ENCODE assay signal across 4 cellular contexts in the genomic region with DNA sequence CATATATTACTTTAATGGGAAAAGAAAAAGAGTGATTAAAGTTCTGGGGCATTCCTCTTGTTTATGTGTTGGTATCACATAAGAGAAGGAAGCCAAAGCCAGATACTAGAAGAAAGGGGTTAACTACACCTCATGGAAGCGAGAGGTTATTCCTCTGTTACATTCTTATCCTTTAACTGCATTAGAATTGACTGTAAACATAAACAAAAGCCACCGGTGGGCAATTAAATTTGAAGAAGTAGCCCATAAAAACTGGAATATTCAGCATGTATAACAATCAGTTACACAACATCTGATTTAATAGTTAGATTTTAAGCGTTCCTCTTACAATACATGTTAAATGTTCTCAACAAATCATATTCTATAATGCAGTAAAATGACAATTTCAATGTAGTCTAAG.
"Had no signal": no experiment of that assay in that cellular context is flagged by ENCODE, and none has a peak within 500 bp of the region (broad histone marks: within the 10 kb centered on the region; RNA-seq: fewer than 3 reads in every experiment).

No MANE protein-coding gene starts in this region.

- H3K9ac ChIP-seq: GM23248 had no signal

- H3K27ac Mint-ChIP-seq: H9, HFFc6 had no signal

- H2AFZ ChIP-seq: GM23248 had no signal

- DNase-seq: H9 had no signal

- H3K9me3 Mint-ChIP-seq: H9, HFFc6 had no signal

- H3K27ac ChIP-seq: GM23248 had no signal

- H3K4me3 ChIP-seq: GM23248, K562 had no signal

- H3K4me3 Mint-ChIP-seq: H9, HFFc6 had no signal
